Comparison of ENCODE assay signal across 8 cellular contexts in the genomic region with DNA sequence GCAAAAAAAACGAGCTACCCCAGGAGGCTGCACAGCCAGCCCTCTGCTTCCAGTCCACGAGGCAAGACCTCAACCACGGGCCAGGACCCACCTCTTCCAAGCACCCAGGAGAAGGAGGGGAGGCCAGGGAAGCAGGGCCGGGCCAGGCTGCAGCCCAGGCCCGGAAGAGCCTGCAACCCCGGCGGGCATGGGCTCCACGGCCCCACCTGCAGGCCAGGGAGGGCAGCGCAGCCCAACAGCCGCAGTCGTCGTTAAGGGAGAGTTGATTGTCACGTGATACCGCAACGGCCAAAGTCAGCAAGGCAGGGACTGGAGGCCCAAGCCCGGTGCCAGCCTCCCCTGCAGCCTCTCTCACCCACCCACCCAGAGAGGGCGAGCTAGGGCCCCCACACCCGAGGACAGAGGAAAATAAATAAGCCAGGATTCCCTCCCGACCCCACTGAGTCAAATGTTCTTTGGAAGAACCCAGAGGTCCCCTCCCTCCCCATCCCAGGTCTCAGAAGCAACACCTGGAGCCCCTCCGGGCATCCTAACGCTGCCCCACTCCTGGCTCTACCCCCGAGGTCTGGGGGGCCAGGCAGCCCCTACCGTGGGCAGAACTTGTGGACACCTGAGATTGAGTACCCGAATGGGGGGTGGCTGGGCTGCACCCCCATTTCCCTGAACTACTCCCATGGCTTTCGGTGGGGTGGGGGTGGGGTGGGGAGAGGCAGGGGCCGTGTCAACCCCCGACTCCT. TPM values are rescaled to one million over a fixed set of nuclear protein-coding genes. Genes with fewer than 3 reads are reported as not detected.
DNase-seq lines count a peak whose midpoint lies in the region; ATAC-seq, FAIRE-seq and TF ChIP-seq lines count a peak whose summit lies in the region.

No MANE protein-coding gene starts in this region.

- H3K36me3 ChIP-seq in neuronal stem cell (replicated peaks in 1 of 2; ENCODE audit: control insufficient read depth in 2 of 2, insufficient read depth in 2 of 2, low read length in 2 of 2) (no peaks in the 10 kb centered on the region), thyroid gland (no peaks in the 10 kb centered on the region)

- no CpG with 5 or more reads among the region's 27 CpGs for WGBS in neuronal stem cell (ENCODE audit: extremely low coverage in 2 of 2, insufficient read length in 2 of 2, insufficient replicate concordance in 1 of 2), 2 donors
- WGBS in thyroid gland, 2 donors: 49 to 69% methylated on average over 12 to 20 of the region's 27 CpGs

- no peak for TF ChIP-seq POLR2A in thyroid gland (IDR thresholded peaks at IDR 0.05)

- DNase-seq in CD4-positive, alpha-beta T cell: peak; percentile 64 to 80 (median 73)
- DNase-seq in RCC 7860 (ENCODE audit: low spot score): peak; percentile 65
- peak; percentile 90 to 92 for DNase-seq in activated T-cell treated with anti-CD3 and anti-CD28 coated beads, Interleukin-2, amount 50 U/mL, for 72 hours
- peak; percentile 77 for DNase-seq in fibroblast of gingiva (ENCODE audit: low read depth)
- no peak for DNase-seq in neuronal stem cell (ENCODE audit: low spot score)
- peak; percentile 65 to 69 for DNase-seq in thyroid gland

- H3K9ac ChIP-seq in neuronal stem cell (ENCODE audit: low read depth, low read length, poor library complexity): no peak overlapping the region

- no peak overlapping the region for H3K4ac ChIP-seq in neuronal stem cell (ENCODE audit: low read length)

- FAIRE-seq in RCC 7860 (lab: Jason Lieb, UNC): no peak

- no peak overlapping the region for H4K91ac ChIP-seq in neuronal stem cell (ENCODE audit: low read depth, low read length, poor library complexity)

- ATAC-seq in CD4-positive, alpha-beta T cell (ENCODE audit: poor library complexity): peak; percentile 39
- ATAC-seq in HG03280 (IDR thresholded peaks at IDR 0.05; ENCODE audit: unreplicated experiment) (peak; percentile 33), GM21717 (IDR thresholded peaks at IDR 0.05; ENCODE audit: unreplicated experiment) (no peak)
- peak; percentile 24 to 37 for ATAC-seq in activated T-cell treated with anti-CD3 and anti-CD28 coated beads, Interleukin-2, amount 50 U/mL, for 72 hours (replicated peaks in 1 of 2)

- no peak overlapping the region for H2BK120ac ChIP-seq in neuronal stem cell (ENCODE audit: low read depth, low read length)

- POLR2A ChIA-PET in CD4-positive, alpha-beta T cell (lab: Charles Lee): interaction anchor here (0.9 kb wide), 1 partner anchor 23 kb away, joined by 3 read pairs; no protein-coding TSS in a partner anchor

- TF ChIP-seq CTCF in CD4-positive, alpha-beta T cell (IDR thresholded peaks at IDR 0.05): peak; percentile 86
- peak; percentile 30 to 92 (median 70) for TF ChIP-seq CTCF in thyroid gland (IDR thresholded peaks at IDR 0.05)

- H3K4me2 ChIP-seq in neuronal stem cell (ENCODE audit: insufficient read depth, low read length, poor library complexity, severe bottlenecking): no peak overlapping the region

- H3K4me3 Mint-ChIP-seq in CD4-positive, alpha-beta T cell: peak overlapping the region; percentile 89
- peak overlapping the region; percentile 70 to 81 for H3K4me3 Mint-ChIP-seq in activated T-cell treated with anti-CD3 and anti-CD28 coated beads, Interleukin-2, amount 50 U/mL, for 72 hours

- peaks cover 12% of the 10 kb centered on the region for H3K79me1 ChIP-seq in neuronal stem cell (ENCODE audit: low read depth, low read length)

- peak overlapping the region; percentile 89 for H3K27ac Mint-ChIP-seq in CD4-positive, alpha-beta T cell
- peak overlapping the region; percentile 88 for H3K27ac Mint-ChIP-seq in activated T-cell treated with anti-CD3 and anti-CD28 coated beads, Interleukin-2, amount 50 U/mL, for 72 hours

- H2BK15ac ChIP-seq in neuronal stem cell (ENCODE audit: low read length): peak overlapping the region; percentile 85

- H3K4me3 ChIP-seq in neuronal stem cell (ENCODE audit: low read length in 2 of 2): no peak overlapping the region
- H3K4me3 ChIP-seq in thyroid gland (replicated peaks in 1 of 3): no peak overlapping the region

- peaks cover 64% of the 10 kb centered on the region for H3K4me1 Mint-ChIP-seq in CD4-positive, alpha-beta T cell (ENCODE audit: low read depth)
- H3K4me1 Mint-ChIP-seq in activated T-cell treated with anti-CD3 and anti-CD28 coated beads, Interleukin-2, amount 50 U/mL, for 72 hours (ENCODE audit: low read depth): peaks cover 60% of the 10 kb centered on the region

- H3K23ac ChIP-seq in neuronal stem cell (ENCODE audit: low read depth, low read length, poor library complexity): peak overlapping the region; percentile 83

- H3K18ac ChIP-seq in neuronal stem cell (ENCODE audit: low read length): peak overlapping the region; percentile 64

- intact Hi-C loops in CD4-positive, alpha-beta T cell (cut with DNase I, micrococcal nuclease): no loop called here
- intact Hi-C loops in thyroid gland (cut with DNase I): no loop called here

- peak overlapping the region; percentile 96 for H2AK5ac ChIP-seq in neuronal stem cell (ENCODE audit: low read depth, low read length)

- no peak overlapping the region for H2BK12ac ChIP-seq in neuronal stem cell (ENCODE audit: low read length)

- no peaks in the 10 kb centered on the region for H3K27me3 Mint-ChIP-seq in CD4-positive, alpha-beta T cell
- H3K27me3 Mint-ChIP-seq in activated T-cell treated with anti-CD3 and anti-CD28 coated beads, Interleukin-2, amount 50 U/mL, for 72 hours (ENCODE audit: low read depth): no peaks in the 10 kb centered on the region

- no peaks in the 10 kb centered on the region for H3K27me3 ChIP-seq in CD4-positive, alpha-beta T cell (ENCODE audit: control insufficient read depth, insufficient read depth, low read length)
- H3K27me3 ChIP-seq in neuronal stem cell (ENCODE audit: control insufficient read depth in 3 of 3, insufficient read depth in 3 of 3, low read depth in 1 of 3, low read length in 3 of 3) (peaks cover 0 to 23% (median 0%) of the 10 kb centered on the region in 3 experiments), thyroid gland (no peaks in the 10 kb centered on the region)

- no peaks in the 10 kb centered on the region for H3K9me3 ChIP-seq in CD4-positive, alpha-beta T cell (ENCODE audit: control insufficient read depth, low read length)
- H3K9me3 ChIP-seq in neuronal stem cell (replicated peaks in 1 of 2; ENCODE audit: control insufficient read depth in 2 of 2, insufficient read depth in 1 of 2, low read depth in 1 of 2, low read length in 2 of 2) (no peaks in the 10 kb centered on the region), thyroid gland (no peaks in the 10 kb centered on the region)

- H2BK5ac ChIP-seq in neuronal stem cell (ENCODE audit: low read length): peak overlapping the region; percentile 53

- H3K4me1 ChIP-seq in neuronal stem cell (ENCODE audit: control insufficient read depth in 2 of 2, insufficient read depth in 1 of 2, low read depth in 1 of 2, low read length in 2 of 2) (peaks cover 24 to 30% of the 10 kb centered on the region in 2 donors), thyroid gland (peaks cover 12 to 37% of the 10 kb centered on the region in 2 donors)

- H3K36me3 Mint-ChIP-seq in CD4-positive, alpha-beta T cell (ENCODE audit: low read depth): peaks cover 10% of the 10 kb centered on the region
- no peaks in the 10 kb centered on the region for H3K36me3 Mint-ChIP-seq in activated T-cell treated with anti-CD3 and anti-CD28 coated beads, Interleukin-2, amount 50 U/mL, for 72 hours (ENCODE audit: insufficient read depth in 2 of 2)

- peak overlapping the region; percentile 67 for H3K27ac ChIP-seq in CD4-positive, alpha-beta T cell (ENCODE audit: low read depth, low read length)
- no peak overlapping the region for H3K27ac ChIP-seq in neuronal stem cell (replicated peaks; ENCODE audit: low read length)
- no peak overlapping the region for H3K27ac ChIP-seq in thyroid gland

- CTCF ChIA-PET in CD4-positive, alpha-beta T cell (lab: Charles Lee): no interaction called here

- no peak overlapping the region for H4K8ac ChIP-seq in neuronal stem cell (ENCODE audit: low read depth, low read length)

- no peaks in the 10 kb centered on the region for H3K9me3 Mint-ChIP-seq in CD4-positive, alpha-beta T cell
- no peaks in the 10 kb centered on the region for H3K9me3 Mint-ChIP-seq in activated T-cell treated with anti-CD3 and anti-CD28 coated beads, Interleukin-2, amount 50 U/mL, for 72 hours

- H2AFZ ChIP-seq in neuronal stem cell (ENCODE audit: low read length): no peak overlapping the region

- no peak overlapping the region for H3K14ac ChIP-seq in neuronal stem cell (ENCODE audit: low read length)

RNA-seq across cellular contexts. Expression of a gene that starts 5.2 kb away (rescaled TPM):
- 100 to 1,000 TPM; 106 to 114 TPM for total RNA-seq in CD4-positive, alpha-beta T cell
- total RNA-seq in activated T-cell treated with anti-CD3 and anti-CD28 coated beads, Interleukin-2, amount 50 U/mL, for 72 hours: 10 to 100 TPM; 41.4 to 46.5 TPM
- polyA plus RNA-seq in neuronal stem cell (2013, experiment 1 of 2): 15.0 TPM
- 16.5 TPM for polyA plus RNA-seq in neuronal stem cell (2013, experiment 2 of 2)
- 10 to 100 TPM; 14.0 to 21.8 (median 17.2) TPM for total RNA-seq in thyroid gland

RNA-seq across cellular contexts. Expression of a gene that starts 9.9 kb away (rescaled TPM):
- total RNA-seq in CD4-positive, alpha-beta T cell: 10 to 100 TPM; 83.8 to 89.2 TPM
- total RNA-seq in activated T-cell treated with anti-CD3 and anti-CD28 coated beads, Interleukin-2, amount 50 U/mL, for 72 hours: 10 to 100 TPM; 26.4 to 27.5 TPM
- polyA plus RNA-seq in neuronal stem cell (2013, experiment 1 of 2): 12.8 TPM
- polyA plus RNA-seq in neuronal stem cell (2013, experiment 2 of 2): 12.5 TPM
- 1 to 10 TPM; 1.8 to 6.4 (median 3.4) TPM for total RNA-seq in thyroid gland

RNA-seq across cellular contexts. Expression of a gene that starts 31.8 kb away (rescaled TPM):
- 100 to 1,000 TPM; 156 to 172 TPM for total RNA-seq in CD4-positive, alpha-beta T cell
- total RNA-seq in activated T-cell treated with anti-CD3 and anti-CD28 coated beads, Interleukin-2, amount 50 U/mL, for 72 hours: 10 to 100 TPM; 84.2 to 92.1 TPM
- 44.4 TPM for polyA plus RNA-seq in neuronal stem cell (2013, experiment 1 of 2)
- polyA plus RNA-seq in neuronal stem cell (2013, experiment 2 of 2): 44.1 TPM
- total RNA-seq in thyroid gland: 100 to 1,000 TPM in 1 of 4 donors, 10 to 100 TPM in 3; 86.8 to 134 (median 91.4) TPM

RNA-seq across cellular contexts. Expression of a gene that starts 41.4 kb away (rescaled TPM):
- 1 to 10 TPM; 2.5 to 3.2 TPM for total RNA-seq in CD4-positive, alpha-beta T cell
- 10 to 100 TPM; 12.1 to 12.8 TPM for total RNA-seq in activated T-cell treated with anti-CD3 and anti-CD28 coated beads, Interleukin-2, amount 50 U/mL, for 72 hours
- polyA plus RNA-seq in neuronal stem cell (2013, experiment 1 of 2): 0.79 TPM
- polyA plus RNA-seq in neuronal stem cell (2013, experiment 2 of 2): 0.80 TPM
- 1 to 10 TPM in 3 of 4 donors, not detected in 1; 1.3 to 2.0 (median 1.6) TPM for total RNA-seq in thyroid gland

RNA-seq across cellular contexts. Expression of a gene that starts 51.7 kb away (rescaled TPM):
- total RNA-seq in CD4-positive, alpha-beta T cell: 1 to 10 TPM; 7.9 to 8.2 TPM
- total RNA-seq in activated T-cell treated with anti-CD3 and anti-CD28 coated beads, Interleukin-2, amount 50 U/mL, for 72 hours: 1 to 10 TPM; 4.2 to 4.5 TPM
- 4.4 TPM for polyA plus RNA-seq in neuronal stem cell (2013, experiment 1 of 2)
- polyA plus RNA-seq in neuronal stem cell (2013, experiment 2 of 2): 3.8 TPM
- 10 to 100 TPM in 2 of 4 donors, 1 to 10 TPM in 2; 4.0 to 14.6 (median 8.3) TPM for total RNA-seq in thyroid gland
